Comparison of ENCODE assay signal across 22 cellular contexts in genomic region chr7:51126324-51126723, GRCh38.
"Had no signal": no experiment of that assay in that cellular context is flagged by ENCODE, and none has a peak within 500 bp of the region (broad histone marks: within the 10 kb centered on the region; RNA-seq: fewer than 3 reads in every experiment).

No MANE protein-coding gene starts in this region.

- ATAC-seq: left lung; natural killer cell treated with Interleukin-12 subunit alpha and Interleukin-12 subunit beta and Interleukin-15 and Interleukin-18, amount 100 ng/mL, for 72 hours had no signal

- H3K9me3 ChIP-seq: esophagus squamous epithelium, left lung, stomach, thyroid gland, upper lobe of left lung, uterus had no signal

- H3K27me3 ChIP-seq: dorsolateral prefrontal cortex, esophagus squamous epithelium, left lung, neural progenitor cell, stomach, thyroid gland, upper lobe of left lung, uterus had no signal

- H3K27ac ChIP-seq: epithelial cell of prostate, esophagus squamous epithelium, left lung, neural progenitor cell, stomach, thyroid gland, upper lobe of left lung, uterus had no signal

- H3K27ac Mint-ChIP-seq: natural killer cell treated with Interleukin-12 subunit alpha and Interleukin-12 subunit beta and Interleukin-15 and Interleukin-18, amount 100 ng/mL, for 72 hours; neural progenitor cell had no signal

- H3K9ac ChIP-seq: neural progenitor cell had no signal

- H3K36me3 ChIP-seq: esophagus squamous epithelium, left lung, neural progenitor cell, stomach, thyroid gland, upper lobe of left lung, uterus had no signal

- H3K4me1 ChIP-seq: left lung, stomach, thyroid gland, uterus had no signal

- H3K4me3 Mint-ChIP-seq: natural killer cell treated with Interleukin-12 subunit alpha and Interleukin-12 subunit beta and Interleukin-15 and Interleukin-18, amount 100 ng/mL, for 72 hours; neural progenitor cell had no signal

- H3K36me3 Mint-ChIP-seq: natural killer cell treated with Interleukin-12 subunit alpha and Interleukin-12 subunit beta and Interleukin-15 and Interleukin-18, amount 100 ng/mL, for 72 hours had no signal

- H3K4me3 ChIP-seq: coronary artery, dorsolateral prefrontal cortex, esophagus squamous epithelium, left lung, lung, neural progenitor cell, stomach, thyroid gland, upper lobe of left lung, uterus had no signal

- DNase-seq: central memory CD4-positive, alpha-beta T cell; dorsolateral prefrontal cortex; effector CD8-positive, alpha-beta T cell; esophagus squamous epithelium; foreskin melanocyte; hypothalamus; left lung; mesenchymal stem cell; midbrain; occipital lobe; small intestine; stimulated activated CD4-positive, alpha-beta T cell treated with anti-CD3 and anti-CD28 coated beads, Interleukin-12 subunit alpha, Interleukin-12 subunit beta, amount 100 ng/mL, for 4 hours; stimulated activated naive CD4-positive, alpha-beta T cell; stomach; thyroid gland; upper lobe of left lung; uterus had no signal

- H3K9me3 Mint-ChIP-seq: natural killer cell treated with Interleukin-12 subunit alpha and Interleukin-12 subunit beta and Interleukin-15 and Interleukin-18, amount 100 ng/mL, for 72 hours; neural progenitor cell had no signal
